In the genomic region with DNA sequence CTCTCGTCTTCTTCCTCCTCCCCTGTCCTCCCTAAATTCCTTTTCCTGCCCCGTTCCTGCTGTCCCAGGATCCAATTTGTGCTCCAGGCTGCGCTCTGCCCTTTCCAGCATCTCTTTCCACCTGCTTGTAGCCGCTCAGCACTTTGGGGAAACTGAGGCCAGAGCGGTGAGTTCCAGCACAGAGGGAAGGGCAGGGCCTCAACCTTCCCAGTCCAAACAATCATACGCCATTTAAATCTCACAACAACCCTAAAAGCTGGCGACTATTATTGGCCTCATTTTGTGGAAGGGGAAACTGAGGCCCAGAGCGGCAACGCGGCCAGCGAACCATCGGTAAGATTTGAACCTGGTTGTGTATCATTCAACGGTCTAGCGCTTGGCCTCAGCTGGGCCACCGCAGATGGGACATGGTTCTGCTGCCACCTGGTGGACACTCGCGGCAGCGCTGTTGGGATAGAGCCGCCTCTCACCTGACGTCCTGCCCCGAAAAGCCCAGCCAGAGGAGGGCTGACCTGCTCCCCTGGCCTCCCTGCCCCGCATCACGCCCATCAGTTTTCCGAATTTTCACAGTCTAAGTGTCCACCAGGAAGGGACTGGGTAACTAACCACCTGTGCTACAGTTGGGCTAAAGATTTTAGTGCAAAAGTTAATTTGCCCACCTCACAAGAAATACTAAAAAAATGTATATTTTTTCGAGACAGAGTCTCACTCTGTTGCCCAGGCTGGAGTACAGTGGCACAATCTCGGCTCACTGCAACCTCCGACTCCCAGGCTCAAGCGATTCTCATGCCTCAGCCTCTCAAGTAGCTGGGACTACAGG, we compare ENCODE assay signal across 1 cellular context.
TF ChIP-seq lines count a peak whose summit lies in the region.

No MANE protein-coding gene starts in this region.

TF ChIP-seq in SK-N-SH, 30 proteins besides CTCF, POLR2A, EP300 and RAD21 (continued from another document):
- TF ChIP-seq GATA2 (CRISPR knock-in tag; IDR thresholded peaks at IDR 0.05) = no peak
- no peak for TF ChIP-seq TCF12 (IDR thresholded peaks at IDR 0.05)
- TF ChIP-seq CHD2 (IDR thresholded peaks at IDR 0.05; ENCODE audit: low read length, partially characterized antibody) = peak; percentile 47
- TF ChIP-seq SMC3 (IDR thresholded peaks at IDR 0.05; ENCODE audit: low read depth, low read length) = peak; percentile 91
